18 cellular contexts compared by ENCODE assay signal in the genomic region with DNA sequence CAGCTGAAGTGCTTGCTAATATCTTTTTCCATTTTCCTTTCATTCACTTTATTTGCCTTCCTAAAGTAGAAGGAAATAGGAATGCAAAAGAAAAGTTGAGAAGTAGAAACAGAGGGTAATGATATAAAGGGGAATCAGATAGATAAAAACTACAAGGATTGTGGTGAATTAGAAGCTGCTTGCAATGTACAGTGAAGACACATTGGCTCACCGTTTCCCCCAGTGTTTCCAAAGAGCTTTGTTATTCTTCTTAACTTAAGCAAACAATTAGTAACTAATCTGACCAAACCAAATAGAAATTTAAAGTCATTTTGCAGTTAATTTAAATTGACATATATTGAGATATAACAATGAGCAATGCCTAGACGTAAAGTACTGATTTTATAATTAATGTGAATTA.
DNase-seq lines count a peak whose midpoint lies in the region; ATAC-seq and TF ChIP-seq lines count a peak whose summit lies in the region.
"Had no signal": no experiment of that assay in that cellular context is flagged by ENCODE, and none has a peak within 500 bp of the region (broad histone marks: within the 10 kb centered on the region; RNA-seq: fewer than 3 reads in every experiment).

No MANE protein-coding gene starts in this region.

- ATAC-seq in left lobe of liver, result peak; percentile 44

- H3K9me3 Mint-ChIP-seq in Calu3 (ENCODE audit: low read depth, unreplicated experiment), result no peaks in the 10 kb centered on the region
- H3K9me3 Mint-ChIP-seq: CD14-positive monocyte; CD4-positive, alpha-beta memory T cell; CD4-positive, CD25-positive, alpha-beta regulatory T cell; CD8-positive, alpha-beta memory T cell had no signal

- intact Hi-C loops in Calu3 (cut with micrococcal nuclease; ENCODE audit: unreplicated experiment) (no loop called here), thyroid gland (cut with DNase I) (no loop called here)

- no peaks in the 10 kb centered on the region for H3K9me3 ChIP-seq in thyroid gland
- H3K9me3 ChIP-seq: BE2C, BLaER1 had no signal

- CTCF ChIA-PET in Calu3 (lab: Charles Lee), result interaction anchor here (1.0 to 2.9 kb wide), 3 partner anchors 51 to 64 kb away, joined by 3 to 14 read pairs (median 5); partner anchors contain the start of genes PIGN and RELCH

- no peak overlapping the region for H3K4me3 Mint-ChIP-seq in Calu3 (ENCODE audit: low read depth, unreplicated experiment)
- H3K4me3 Mint-ChIP-seq: CD14-positive monocyte; CD4-positive, alpha-beta memory T cell; CD4-positive, CD25-positive, alpha-beta regulatory T cell; CD8-positive, alpha-beta memory T cell had no signal

- DNase-seq in Calu3 (no peak), left lobe of liver (ENCODE audit: low spot score) (no peak), NCI-H1048 (lab: John Stamatoyannopoulos, UW) (no peak), thyroid gland (no peak), NCI-H82 (lab: John Stamatoyannopoulos, UW) (no peak)
- DNase-seq: 8988T; ACHN; BE2C; C1 segment of cervical spinal cord; CD4-positive, alpha-beta memory T cell; CD4-positive, CD25-positive, alpha-beta regulatory T cell; CD8-positive, alpha-beta memory T cell; COR-L47; DMS79 treated with DMSO at 0.1 percent for 48 hours; GF-D8 had no signal

- H3K27ac Mint-ChIP-seq in Calu3 (ENCODE audit: unreplicated experiment), result peak overlapping the region; percentile 50
- H3K27ac Mint-ChIP-seq: CD14-positive monocyte; CD4-positive, alpha-beta memory T cell; CD4-positive, CD25-positive, alpha-beta regulatory T cell; CD8-positive, alpha-beta memory T cell had no signal

- no peak for TF ChIP-seq CTCF in Calu3 (IDR thresholded peaks at IDR 0.05; ENCODE audit: unreplicated experiment)
- no peak for TF ChIP-seq CTCF in VCaP (conservative IDR thresholded peaks at IDR 0.05)
- TF ChIP-seq CTCF in thyroid gland (IDR thresholded peaks at IDR 0.05), result no peak

- H3K4me3 ChIP-seq in thyroid gland (replicated peaks in 1 of 3), result no peak overlapping the region
- H3K4me3 ChIP-seq: BLaER1 had no signal

- peaks cover 1 to 4% of the 10 kb centered on the region in 2 donors for H3K36me3 ChIP-seq in thyroid gland
- H3K36me3 ChIP-seq: BE2C had no signal

- H3K27ac ChIP-seq in VCaP (0 out of 2 replicates have a peak overlapping the region, but pooled peaks have one; percentile 1), thyroid gland (no peak overlapping the region)
- H3K27ac ChIP-seq: BLaER1 had no signal

- no TSS peak for BruUV-seq in Calu3 (replicated peaks; lab: Mats Ljungman, UMichigan)

- H3K4me1 ChIP-seq in thyroid gland, result no peaks in the 10 kb centered on the region
- H3K4me1 ChIP-seq: BE2C, BLaER1 had no signal

- peaks cover 8% of the 10 kb centered on the region for H3K4me1 Mint-ChIP-seq in Calu3 (ENCODE audit: low read depth, unreplicated experiment)
- H3K4me1 Mint-ChIP-seq: CD14-positive monocyte; CD4-positive, alpha-beta memory T cell; CD4-positive, CD25-positive, alpha-beta regulatory T cell; CD8-positive, alpha-beta memory T cell had no signal

- H3K27me3 ChIP-seq in thyroid gland, result no peaks in the 10 kb centered on the region
- H3K27me3 ChIP-seq: BE2C, BLaER1 had no signal

- H3K27me3 Mint-ChIP-seq in Calu3 (ENCODE audit: unreplicated experiment), result no peaks in the 10 kb centered on the region
- H3K27me3 Mint-ChIP-seq: CD4-positive, alpha-beta memory T cell; CD4-positive, CD25-positive, alpha-beta regulatory T cell; CD8-positive, alpha-beta memory T cell had no signal

- 89% methylated on average over 2 of the region's 2 CpGs for WGBS in thyroid gland, 2 donors

- H3K36me3 Mint-ChIP-seq in Calu3 (ENCODE audit: insufficient read depth, unreplicated experiment), result peaks cover 6% of the 10 kb centered on the region

- no peak for TF ChIP-seq POLR2A in thyroid gland (IDR thresholded peaks at IDR 0.05)
